Comparison of ENCODE assay signal across 20 cellular contexts in genomic region chr1:178023181-178023618, GRCh38. TPM values are rescaled to one million over a fixed set of nuclear protein-coding genes. Genes with fewer than 3 reads are reported as not detected.
DNase-seq lines count a peak whose midpoint lies in the region; ATAC-seq and TF ChIP-seq lines count a peak whose summit lies in the region.
"Had no signal": no experiment of that assay in that cellular context is flagged by ENCODE, and none has a peak within 500 bp of the region (broad histone marks: within the 10 kb centered on the region; RNA-seq: fewer than 3 reads in every experiment).

No MANE protein-coding gene starts in this region.

- no peak for TF ChIP-seq POLR2A in NB4 (IDR thresholded peaks at IDR 0.05; ENCODE audit: extremely low read depth, insufficient read length)
- no peak for TF ChIP-seq POLR2A in sigmoid colon (IDR thresholded peaks at IDR 0.05)

- TF ChIP-seq EP300 in sigmoid colon (IDR thresholded peaks at IDR 0.05): no peak

- no peaks in the 10 kb centered on the region for H3K27me3 ChIP-seq in sigmoid colon
- H3K27me3 ChIP-seq: BLaER1 treated with 17β-estradiol and CSF1 and Interleukin-3, amounts not matched to agents 10 nM and 100 nM; brain microvascular endothelial cell had no signal

- in situ Hi-C loops in GM13977 (cut with MboI; ENCODE audit: low pct_unique_long_range_greater_than_20kb, low sequenced_read_pairs, unreplicated experiment): no loop called here

- H3K36me3 ChIP-seq in sigmoid colon: peaks cover 0 to 57% (median 10%) of the 10 kb centered on the region in 4 donors
- H3K36me3 ChIP-seq: BLaER1 treated with 17β-estradiol and CSF1 and Interleukin-3, amounts not matched to agents 10 nM and 100 nM; brain microvascular endothelial cell; thoracic aorta had no signal

- peak; percentile 60 for ATAC-seq in GM19467 (IDR thresholded peaks at IDR 0.05; ENCODE audit: unreplicated experiment)
- peak; percentile 73 for ATAC-seq in left colon

- DNase-seq in NB4 (ENCODE audit: low read depth): peak; percentile 27
- no peak for DNase-seq in left colon
- DNase-seq in T-helper 1 cell: no peak
- DNase-seq in NCI-H2227 (lab: John Stamatoyannopoulos, UW; ENCODE audit: unreplicated experiment): no peak
- no peak for DNase-seq in sigmoid colon
- DNase-seq in GM13977 (ENCODE audit: low spot score): no peak
- DNase-seq: activated CD4-positive, CD25-positive, alpha-beta regulatory T cell; activated naive CD8-positive, alpha-beta T cell treated with anti-CD3 and anti-CD28 coated beads for 36 hours; brain microvascular endothelial cell; DMS 273 treated with DMSO at 0.1 percent for 48 hours; foreskin melanocyte; MM.1S; naive B cell; NCI-H187 treated with DMSO at 0.1 percent for 48 hours; NCI-H446; T-helper 2 cell had no signal

- H3K27ac ChIP-seq in sigmoid colon: no peak overlapping the region
- H3K27ac ChIP-seq: BLaER1 treated with 17β-estradiol and CSF1 and Interleukin-3, amounts not matched to agents 10 nM and 100 nM; brain microvascular endothelial cell; thoracic aorta had no signal

- no peaks in the 10 kb centered on the region for H3K4me1 ChIP-seq in sigmoid colon
- H3K4me1 ChIP-seq: BLaER1 treated with 17β-estradiol and CSF1 and Interleukin-3, amounts not matched to agents 10 nM and 100 nM had no signal

- TF ChIP-seq CTCF in NB4 (IDR thresholded peaks at IDR 0.05; ENCODE audit: low read depth, low read length) (no peak), sigmoid colon (IDR thresholded peaks at IDR 0.05) (no peak), GM13977 (IDR thresholded peaks at IDR 0.05; ENCODE audit: extremely low read depth, insufficient read depth, missing control alignments) (no peak)

- H3K4me3 ChIP-seq in NB4 (ENCODE audit: low read depth, low read length) (no peak overlapping the region), sigmoid colon (no peak overlapping the region)
- H3K4me3 ChIP-seq: BLaER1 treated with 17β-estradiol and CSF1 and Interleukin-3, amounts not matched to agents 10 nM and 100 nM; lung; thoracic aorta had no signal

- H3K9me3 ChIP-seq in sigmoid colon: no peaks in the 10 kb centered on the region
- H3K9me3 ChIP-seq: thoracic aorta had no signal

- intact Hi-C loops in left colon (cut with DNase I, micrococcal nuclease) (no loop called here), sigmoid colon (cut with DNase I) (no loop called here)

- WGBS in sigmoid colon, 2 donors: 22 to 64% methylated on average over 2 of the region's 2 CpGs

RNA-seq across cellular contexts. Expression of gene SEC16B, which starts 53.3 kb away (rescaled TPM):
- 1 to 10 TPM; 4.7 to 4.8 TPM for total RNA-seq in left colon
- total RNA-seq in sigmoid colon: 1 to 10 TPM; 1.8 to 5.8 (median 4.3) TPM
- polyA plus RNA-seq in sigmoid colon: 1 to 10 TPM; 1.6 to 4.1 (median 3.0) TPM
- total RNA-seq: activated naive CD8-positive, alpha-beta T cell treated with anti-CD3 and anti-CD28 coated beads for 36 hours had no signal
